ENCODE assay signal across 8 cellular contexts in genomic region chrX:118847676-118848075, GRCh38. TPM values are rescaled to one million over a fixed set of nuclear protein-coding genes. Genes with fewer than 3 reads are reported as not detected.
A peak's percentile ranks its signal among the peaks of the same experiment; 100 is the strongest.
DNase-seq lines count a peak whose midpoint lies in the region; ATAC-seq and TF ChIP-seq lines count a peak whose summit lies in the region.

No MANE protein-coding gene starts in this region.

- peak; percentile 61 for TF ChIP-seq CTCF in endothelial cell (IDR thresholded peaks at IDR 0.05; ENCODE audit: unreplicated experiment)

- DNase-seq in Daoy (ENCODE audit: low read depth) (peak; percentile 15), Kasumi-1 (lab: John Stamatoyannopoulos, UW) (peak; percentile 57), OCI-M2 (lab: John Stamatoyannopoulos, UW; ENCODE audit: unreplicated experiment) (peak; percentile 2), endothelial cell (ENCODE audit: low spot score) (peak; percentile 33), naive B cell (peak; percentile 39)
- no peak for DNase-seq in stimulated activated CD4-positive, alpha-beta T cell treated with anti-CD3 and anti-CD28 coated beads, Interleukin-15, amount 100 ng/mL, for 24 hours

- H3K4me3 Mint-ChIP-seq in endothelial cell (ENCODE audit: unreplicated experiment) (no peak overlapping the region), naive B cell (no peak overlapping the region)
- no peak overlapping the region for H3K4me3 Mint-ChIP-seq in stimulated activated memory B cell treated with anti-CD40 and anti-IgM and Interleukin-4, amounts not matched to agents 10 μg/mL and 1 μg/mL and 100 μg/mL, for 72 hours

- H3K36me3 Mint-ChIP-seq in endothelial cell (ENCODE audit: low read depth, unreplicated experiment): no peaks in the 10 kb centered on the region
- H3K36me3 Mint-ChIP-seq in naive B cell: no peaks in the 10 kb centered on the region
- H3K36me3 Mint-ChIP-seq in stimulated activated memory B cell treated with anti-CD40 and anti-IgM and Interleukin-4, amounts not matched to agents 10 μg/mL and 1 μg/mL and 100 μg/mL, for 72 hours: no peaks in the 10 kb centered on the region

- H3K27me3 Mint-ChIP-seq in endothelial cell (ENCODE audit: unreplicated experiment) (no peaks in the 10 kb centered on the region), naive B cell (peaks cover 0 to 4% (median 0%) of the 10 kb centered on the region in 3 donors)
- H3K27me3 Mint-ChIP-seq in stimulated activated memory B cell treated with anti-CD40 and anti-IgM and Interleukin-4, amounts not matched to agents 10 μg/mL and 1 μg/mL and 100 μg/mL, for 72 hours: no peaks in the 10 kb centered on the region

- H3K9me3 Mint-ChIP-seq in endothelial cell (ENCODE audit: unreplicated experiment): no peaks in the 10 kb centered on the region
- H3K9me3 Mint-ChIP-seq in naive B cell: no peaks in the 10 kb centered on the region
- H3K9me3 Mint-ChIP-seq in stimulated activated memory B cell treated with anti-CD40 and anti-IgM and Interleukin-4, amounts not matched to agents 10 μg/mL and 1 μg/mL and 100 μg/mL, for 72 hours: no peaks in the 10 kb centered on the region

- no peak overlapping the region for H3K27ac Mint-ChIP-seq in endothelial cell (ENCODE audit: unreplicated experiment)
- H3K27ac Mint-ChIP-seq in naive B cell: no peak overlapping the region
- no peak overlapping the region for H3K27ac Mint-ChIP-seq in stimulated activated memory B cell treated with anti-CD40 and anti-IgM and Interleukin-4, amounts not matched to agents 10 μg/mL and 1 μg/mL and 100 μg/mL, for 72 hours

- peak in 1 of 2 donors; percentile 35 for ATAC-seq in naive B cell (ENCODE audit: low read depth in 2 of 2)
- ATAC-seq in stimulated activated memory B cell treated with anti-CD40 and anti-IgM and Interleukin-4, amounts not matched to agents 10 μg/mL and 1 μg/mL and 100 μg/mL, for 72 hours: no peak
- ATAC-seq in GM18519 (IDR thresholded peaks at IDR 0.05; ENCODE audit: low FRiP score, unreplicated experiment): no peak

- H3K4me1 Mint-ChIP-seq in endothelial cell (ENCODE audit: unreplicated experiment) (peaks cover 7% of the 10 kb centered on the region), naive B cell (no peaks in the 10 kb centered on the region)
- H3K4me1 Mint-ChIP-seq in stimulated activated memory B cell treated with anti-CD40 and anti-IgM and Interleukin-4, amounts not matched to agents 10 μg/mL and 1 μg/mL and 100 μg/mL, for 72 hours: no peaks in the 10 kb centered on the region

RNA-seq across cellular contexts. Expression of gene ZCCHC12, which starts 24.1 kb away (rescaled TPM):
- total RNA-seq in Daoy (2014; rRNA removed; shearing (Covaris generic)): not detected in 2 replicates
- 0.44 TPM for total RNA-seq in endothelial cell (ENCODE audit: unreplicated experiment)
- polyA plus RNA-seq in naive B cell (ENCODE audit: low read depth in 6 of 6): under 1 TPM in 2 of 6 donors, not detected in 4; 0.20 to 0.22 TPM
